1 cellular context compared by ENCODE assay signal in genomic region chr17:59616253-59616920, GRCh38.
A peak's percentile ranks its signal among the peaks of the same experiment; 100 is the strongest.
TF ChIP-seq lines count a peak whose summit lies in the region.

No MANE protein-coding gene starts in this region.

TF ChIP-seq in K562, 482 proteins besides CTCF, POLR2A, EP300 and RAD21 (continued from another document and continues in another):
- TF ChIP-seq, protein P1, sequence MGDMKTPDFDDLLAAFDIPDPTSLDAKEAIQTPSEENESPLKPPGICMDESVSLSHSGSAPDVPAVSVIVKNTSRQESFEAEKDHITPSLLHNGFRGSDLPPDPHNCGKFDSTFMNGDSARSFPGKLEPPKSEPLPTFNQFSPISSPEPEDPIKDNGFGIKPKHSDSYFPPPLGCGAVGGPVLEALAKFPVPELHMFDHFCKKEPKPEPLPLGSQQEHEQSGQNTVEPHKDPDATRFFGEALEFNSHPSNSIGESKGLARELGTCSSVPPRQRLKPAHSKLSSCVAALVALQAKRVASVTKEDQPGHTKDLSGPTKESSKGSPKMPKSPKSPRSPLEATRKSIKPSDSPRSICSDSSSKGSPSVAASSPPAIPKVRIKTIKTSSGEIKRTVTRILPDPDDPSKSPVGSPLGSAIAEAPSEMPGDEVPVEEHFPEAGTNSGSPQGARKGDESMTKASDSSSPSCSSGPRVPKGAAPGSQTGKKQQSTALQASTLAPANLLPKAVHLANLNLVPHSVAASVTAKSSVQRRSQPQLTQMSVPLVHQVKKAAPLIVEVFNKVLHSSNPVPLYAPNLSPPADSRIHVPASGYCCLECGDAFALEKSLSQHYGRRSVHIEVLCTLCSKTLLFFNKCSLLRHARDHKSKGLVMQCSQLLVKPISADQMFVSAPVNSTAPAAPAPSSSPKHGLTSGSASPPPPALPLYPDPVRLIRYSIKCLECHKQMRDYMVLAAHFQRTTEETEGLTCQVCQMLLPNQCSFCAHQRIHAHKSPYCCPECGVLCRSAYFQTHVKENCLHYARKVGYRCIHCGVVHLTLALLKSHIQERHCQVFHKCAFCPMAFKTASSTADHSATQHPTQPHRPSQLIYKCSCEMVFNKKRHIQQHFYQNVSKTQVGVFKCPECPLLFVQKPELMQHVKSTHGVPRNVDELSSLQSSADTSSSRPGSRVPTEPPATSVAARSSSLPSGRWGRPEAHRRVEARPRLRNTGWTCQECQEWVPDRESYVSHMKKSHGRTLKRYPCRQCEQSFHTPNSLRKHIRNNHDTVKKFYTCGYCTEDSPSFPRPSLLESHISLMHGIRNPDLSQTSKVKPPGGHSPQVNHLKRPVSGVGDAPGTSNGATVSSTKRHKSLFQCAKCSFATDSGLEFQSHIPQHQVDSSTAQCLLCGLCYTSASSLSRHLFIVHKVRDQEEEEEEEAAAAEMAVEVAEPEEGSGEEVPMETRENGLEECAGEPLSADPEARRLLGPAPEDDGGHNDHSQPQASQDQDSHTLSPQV (IDR thresholded peaks at IDR 0.05): peak; percentile 83
- TF ChIP-seq HDAC3 (IDR thresholded peaks at IDR 0.05; ENCODE audit: borderline replicate concordance, partially characterized antibody): no peak
- TF ChIP-seq ATF7 (IDR thresholded peaks at IDR 0.05): no peak
- TF ChIP-seq ADNP (tag; IDR thresholded peaks at IDR 0.05): 0 out of 2 replicates have a peak, but pooled peaks have one; percentile 20
- TF ChIP-seq TFAM (CRISPR knock-in tag; conservative IDR thresholded peaks at IDR 0.05): no peak
- no peak for TF ChIP-seq MEIS2 (IDR thresholded peaks at IDR 0.05; ENCODE audit: partially characterized antibody)
- TF ChIP-seq HEY1 (CRISPR knock-in tag; IDR thresholded peaks at IDR 0.05; ENCODE audit: borderline replicate concordance): peak; percentile 16; the same call in 1 of the 2 replicates
- no peak for TF ChIP-seq HDAC1 (IDR thresholded peaks at IDR 0.05)
- TF ChIP-seq KAT7 (CRISPR knock-in tag; IDR thresholded peaks at IDR 0.05; ENCODE audit: borderline replicate concordance): no peak
- TF ChIP-seq, protein P2, sequence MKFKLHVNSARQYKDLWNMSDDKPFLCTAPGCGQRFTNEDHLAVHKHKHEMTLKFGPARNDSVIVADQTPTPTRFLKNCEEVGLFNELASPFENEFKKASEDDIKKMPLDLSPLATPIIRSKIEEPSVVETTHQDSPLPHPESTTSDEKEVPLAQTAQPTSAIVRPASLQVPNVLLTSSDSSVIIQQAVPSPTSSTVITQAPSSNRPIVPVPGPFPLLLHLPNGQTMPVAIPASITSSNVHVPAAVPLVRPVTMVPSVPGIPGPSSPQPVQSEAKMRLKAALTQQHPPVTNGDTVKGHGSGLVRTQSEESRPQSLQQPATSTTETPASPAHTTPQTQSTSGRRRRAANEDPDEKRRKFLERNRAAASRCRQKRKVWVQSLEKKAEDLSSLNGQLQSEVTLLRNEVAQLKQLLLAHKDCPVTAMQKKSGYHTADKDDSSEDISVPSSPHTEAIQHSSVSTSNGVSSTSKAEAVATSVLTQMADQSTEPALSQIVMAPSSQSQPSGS (CRISPR knock-in tag; IDR thresholded peaks at IDR 0.05): no peak
- peak; percentile 61 for TF ChIP-seq ZNF766 (CRISPR knock-in tag; conservative IDR thresholded peaks at IDR 0.05)
- TF ChIP-seq POLR2AphosphoS5 (IDR thresholded peaks at IDR 0.05; ENCODE audit: control insufficient read depth, insufficient read depth, low read depth, low read length): peak; percentile 64
- TF ChIP-seq, protein P3, sequence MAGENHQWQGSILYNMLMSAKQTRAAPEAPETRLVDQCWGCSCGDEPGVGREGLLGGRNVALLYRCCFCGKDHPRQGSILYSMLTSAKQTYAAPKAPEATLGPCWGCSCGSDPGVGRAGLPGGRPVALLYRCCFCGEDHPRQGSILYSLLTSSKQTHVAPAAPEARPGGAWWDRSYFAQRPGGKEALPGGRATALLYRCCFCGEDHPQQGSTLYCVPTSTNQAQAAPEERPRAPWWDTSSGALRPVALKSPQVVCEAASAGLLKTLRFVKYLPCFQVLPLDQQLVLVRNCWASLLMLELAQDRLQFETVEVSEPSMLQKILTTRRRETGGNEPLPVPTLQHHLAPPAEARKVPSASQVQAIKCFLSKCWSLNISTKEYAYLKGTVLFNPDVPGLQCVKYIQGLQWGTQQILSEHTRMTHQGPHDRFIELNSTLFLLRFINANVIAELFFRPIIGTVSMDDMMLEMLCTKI (IDR thresholded peaks at IDR 0.05; ENCODE audit: partially characterized antibody): no peak
- 0 out of 2 replicates have a peak, but pooled peaks have one; percentile 54 for TF ChIP-seq FOXJ2 (tag; IDR thresholded peaks at IDR 0.05)
- TF ChIP-seq BRD9 (IDR thresholded peaks at IDR 0.05; ENCODE audit: low read depth, partially characterized antibody): peak; percentile 73
- no peak for TF ChIP-seq JUN (IDR thresholded peaks at IDR 0.05; ENCODE audit: borderline replicate concordance, low read depth, low read length)
- TF ChIP-seq JUN (CRISPR knock-in tag; IDR thresholded peaks at IDR 0.05; ENCODE audit: borderline replicate concordance): no peak
- TF ChIP-seq, protein P4, sequence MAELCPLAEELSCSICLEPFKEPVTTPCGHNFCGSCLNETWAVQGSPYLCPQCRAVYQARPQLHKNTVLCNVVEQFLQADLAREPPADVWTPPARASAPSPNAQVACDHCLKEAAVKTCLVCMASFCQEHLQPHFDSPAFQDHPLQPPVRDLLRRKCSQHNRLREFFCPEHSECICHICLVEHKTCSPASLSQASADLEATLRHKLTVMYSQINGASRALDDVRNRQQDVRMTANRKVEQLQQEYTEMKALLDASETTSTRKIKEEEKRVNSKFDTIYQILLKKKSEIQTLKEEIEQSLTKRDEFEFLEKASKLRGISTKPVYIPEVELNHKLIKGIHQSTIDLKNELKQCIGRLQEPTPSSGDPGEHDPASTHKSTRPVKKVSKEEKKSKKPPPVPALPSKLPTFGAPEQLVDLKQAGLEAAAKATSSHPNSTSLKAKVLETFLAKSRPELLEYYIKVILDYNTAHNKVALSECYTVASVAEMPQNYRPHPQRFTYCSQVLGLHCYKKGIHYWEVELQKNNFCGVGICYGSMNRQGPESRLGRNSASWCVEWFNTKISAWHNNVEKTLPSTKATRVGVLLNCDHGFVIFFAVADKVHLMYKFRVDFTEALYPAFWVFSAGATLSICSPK (IDR thresholded peaks at IDR 0.05; ENCODE audit: borderline replicate concordance): no peak
- TF ChIP-seq, protein P5, sequence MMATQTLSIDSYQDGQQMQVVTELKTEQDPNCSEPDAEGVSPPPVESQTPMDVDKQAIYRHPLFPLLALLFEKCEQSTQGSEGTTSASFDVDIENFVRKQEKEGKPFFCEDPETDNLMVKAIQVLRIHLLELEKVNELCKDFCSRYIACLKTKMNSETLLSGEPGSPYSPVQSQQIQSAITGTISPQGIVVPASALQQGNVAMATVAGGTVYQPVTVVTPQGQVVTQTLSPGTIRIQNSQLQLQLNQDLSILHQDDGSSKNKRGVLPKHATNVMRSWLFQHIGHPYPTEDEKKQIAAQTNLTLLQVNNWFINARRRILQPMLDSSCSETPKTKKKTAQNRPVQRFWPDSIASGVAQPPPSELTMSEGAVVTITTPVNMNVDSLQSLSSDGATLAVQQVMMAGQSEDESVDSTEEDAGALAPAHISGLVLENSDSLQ (IDR thresholded peaks at IDR 0.05): peak; percentile 37
- no peak for TF ChIP-seq RHOXF2B (CRISPR knock-in tag; conservative IDR thresholded peaks at IDR 0.05)
- no peak for TF ChIP-seq ZKSCAN1 (IDR thresholded peaks at IDR 0.05; ENCODE audit: low read depth, low read length)
- no peak for TF ChIP-seq NR2F6 (CRISPR knock-in tag; IDR thresholded peaks at IDR 0.05)
- TF ChIP-seq, protein P6, sequence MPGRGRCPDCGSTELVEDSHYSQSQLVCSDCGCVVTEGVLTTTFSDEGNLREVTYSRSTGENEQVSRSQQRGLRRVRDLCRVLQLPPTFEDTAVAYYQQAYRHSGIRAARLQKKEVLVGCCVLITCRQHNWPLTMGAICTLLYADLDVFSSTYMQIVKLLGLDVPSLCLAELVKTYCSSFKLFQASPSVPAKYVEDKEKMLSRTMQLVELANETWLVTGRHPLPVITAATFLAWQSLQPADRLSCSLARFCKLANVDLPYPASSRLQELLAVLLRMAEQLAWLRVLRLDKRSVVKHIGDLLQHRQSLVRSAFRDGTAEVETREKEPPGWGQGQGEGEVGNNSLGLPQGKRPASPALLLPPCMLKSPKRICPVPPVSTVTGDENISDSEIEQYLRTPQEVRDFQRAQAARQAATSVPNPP (IDR thresholded peaks at IDR 0.05; ENCODE audit: borderline replicate concordance, insufficient read depth, insufficient read length): no peak
- TF ChIP-seq, protein P7, sequence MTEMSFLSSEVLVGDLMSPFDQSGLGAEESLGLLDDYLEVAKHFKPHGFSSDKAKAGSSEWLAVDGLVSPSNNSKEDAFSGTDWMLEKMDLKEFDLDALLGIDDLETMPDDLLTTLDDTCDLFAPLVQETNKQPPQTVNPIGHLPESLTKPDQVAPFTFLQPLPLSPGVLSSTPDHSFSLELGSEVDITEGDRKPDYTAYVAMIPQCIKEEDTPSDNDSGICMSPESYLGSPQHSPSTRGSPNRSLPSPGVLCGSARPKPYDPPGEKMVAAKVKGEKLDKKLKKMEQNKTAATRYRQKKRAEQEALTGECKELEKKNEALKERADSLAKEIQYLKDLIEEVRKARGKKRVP (CRISPR knock-in tag; IDR thresholded peaks at IDR 0.05): peak; percentile 40; the same call in 1 of the 2 replicates
- no peak for TF ChIP-seq TAF9B (IDR thresholded peaks at IDR 0.05; ENCODE audit: partially characterized antibody)
- TF ChIP-seq SMARCA5 (IDR thresholded peaks at IDR 0.05): 0 out of 2 replicates have a peak, but pooled peaks have one; percentile 22
- TF ChIP-seq KLF10 (CRISPR knock-in tag; IDR thresholded peaks at IDR 0.05): no peak
- no peak for TF ChIP-seq FOXJ3 (CRISPR knock-in tag; IDR thresholded peaks at IDR 0.05)
- peak; percentile 34; the same call in 1 of the 2 replicates for TF ChIP-seq SUPT5H (IDR thresholded peaks at IDR 0.05)
- TF ChIP-seq MAFG (tag; conservative IDR thresholded peaks at IDR 0.05): 0 out of 2 replicates have a peak, but pooled peaks have one; percentile 22
- TF ChIP-seq LEF1 (IDR thresholded peaks at IDR 0.05): peak; percentile 84
- 0 out of 2 replicates have a peak, but pooled peaks have one; percentile 43 for TF ChIP-seq HDAC2 (IDR thresholded peaks at IDR 0.05)
- TF ChIP-seq, protein P8, sequence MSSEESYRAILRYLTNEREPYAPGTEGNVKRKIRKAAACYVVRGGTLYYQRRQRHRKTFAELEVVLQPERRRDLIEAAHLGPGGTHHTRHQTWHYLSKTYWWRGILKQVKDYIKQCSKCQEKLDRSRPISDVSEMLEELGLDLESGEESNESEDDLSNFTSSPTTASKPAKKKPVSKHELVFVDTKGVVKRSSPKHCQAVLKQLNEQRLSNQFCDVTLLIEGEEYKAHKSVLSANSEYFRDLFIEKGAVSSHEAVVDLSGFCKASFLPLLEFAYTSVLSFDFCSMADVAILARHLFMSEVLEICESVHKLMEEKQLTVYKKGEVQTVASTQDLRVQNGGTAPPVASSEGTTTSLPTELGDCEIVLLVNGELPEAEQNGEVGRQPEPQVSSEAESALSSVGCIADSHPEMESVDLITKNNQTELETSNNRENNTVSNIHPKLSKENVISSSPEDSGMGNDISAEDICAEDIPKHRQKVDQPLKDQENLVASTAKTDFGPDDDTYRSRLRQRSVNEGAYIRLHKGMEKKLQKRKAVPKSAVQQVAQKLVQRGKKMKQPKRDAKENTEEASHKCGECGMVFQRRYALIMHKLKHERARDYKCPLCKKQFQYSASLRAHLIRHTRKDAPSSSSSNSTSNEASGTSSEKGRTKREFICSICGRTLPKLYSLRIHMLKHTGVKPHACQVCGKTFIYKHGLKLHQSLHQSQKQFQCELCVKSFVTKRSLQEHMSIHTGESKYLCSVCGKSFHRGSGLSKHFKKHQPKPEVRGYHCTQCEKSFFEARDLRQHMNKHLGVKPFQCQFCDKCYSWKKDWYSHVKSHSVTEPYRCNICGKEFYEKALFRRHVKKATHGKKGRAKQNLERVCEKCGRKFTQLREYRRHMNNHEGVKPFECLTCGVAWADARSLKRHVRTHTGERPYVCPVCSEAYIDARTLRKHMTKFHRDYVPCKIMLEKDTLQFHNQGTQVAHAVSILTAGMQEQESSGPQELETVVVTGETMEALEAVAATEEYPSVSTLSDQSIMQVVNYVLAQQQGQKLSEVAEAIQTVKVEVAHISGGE (CRISPR knock-in tag; IDR thresholded peaks at IDR 0.05): peak in 1 of 3 experiments; percentile 46; a peak in 1 of 6 replicates
- TF ChIP-seq TAF15 (IDR thresholded peaks at IDR 0.05; ENCODE audit: low read depth, low read length): no peak
- TF ChIP-seq ETV1 (tag; conservative IDR thresholded peaks at IDR 0.05; ENCODE audit: low read depth): no peak
- peak; percentile 54; the same call in 1 of the 2 replicates for TF ChIP-seq ZBTB17 (CRISPR knock-in tag; IDR thresholded peaks at IDR 0.05)
- no peak for TF ChIP-seq DDX20 (tag; IDR thresholded peaks at IDR 0.05; ENCODE audit: low read depth)
- TF ChIP-seq MAFK (IDR thresholded peaks at IDR 0.05; ENCODE audit: low read length): no peak
- TF ChIP-seq RFX1 (IDR thresholded peaks at IDR 0.05): no peak
- TF ChIP-seq KAT8 (IDR thresholded peaks at IDR 0.05; ENCODE audit: low read depth): no peak
- no peak for TF ChIP-seq DLX4 (CRISPR knock-in tag; IDR thresholded peaks at IDR 0.05)
- no peak for TF ChIP-seq TRIM28 (IDR thresholded peaks at IDR 0.05)
- peak; percentile 79 for TF ChIP-seq ZNF384 (IDR thresholded peaks at IDR 0.05; ENCODE audit: low read depth, low read length)
- TF ChIP-seq YY1 (IDR thresholded peaks at IDR 0.05; ENCODE audit: borderline replicate concordance in 1 of 3, control insufficient read depth in 1 of 3, extremely low read depth in 1 of 3, insufficient read depth in 3 of 3, insufficient read length in 1 of 3, insufficient replicate concordance in 2 of 3, low read depth in 1 of 3, low read length in 2 of 3): peak in 1 of 3 experiments; percentile 20
- TF ChIP-seq ZFP1 (CRISPR knock-in tag; IDR thresholded peaks at IDR 0.05): no peak
- no peak for TF ChIP-seq ID3 (CRISPR knock-in tag; IDR thresholded peaks at IDR 0.05)
- 0 out of 2 replicates have a peak, but pooled peaks have one; percentile 20 for TF ChIP-seq ID3 (tag; IDR thresholded peaks at IDR 0.05)
- TF ChIP-seq PHB (CRISPR knock-in tag; IDR thresholded peaks at IDR 0.05): no peak
- no peak for TF ChIP-seq BCL6 (CRISPR knock-in tag; IDR thresholded peaks at IDR 0.05)
- TF ChIP-seq TAF1 (IDR thresholded peaks at IDR 0.05; ENCODE audit: control insufficient read depth, extremely low read depth, insufficient read depth, low read length, severe bottlenecking): peak; percentile 53
- TF ChIP-seq ERF (CRISPR knock-in tag; IDR thresholded peaks at IDR 0.05): 0 out of 2 replicates have a peak, but pooled peaks have one; percentile 63
- no peak for TF ChIP-seq SIX5 (IDR thresholded peaks at IDR 0.05; ENCODE audit: borderline replicate concordance in 1 of 2, insufficient read depth in 1 of 2, low read depth in 1 of 2, low read length in 2 of 2)
- no peak for TF ChIP-seq ZNF77 (CRISPR knock-in tag; IDR thresholded peaks at IDR 0.05)
- TF ChIP-seq RCOR1 (IDR thresholded peaks at IDR 0.05; ENCODE audit: borderline replicate concordance in 1 of 2, low read depth in 2 of 2, low read length in 2 of 2): peak in 1 of 2 experiments; percentile 70; a peak in 2 of 4 replicates
- no peak for TF ChIP-seq RUNX1 (IDR thresholded peaks at IDR 0.05; ENCODE audit: low read depth)
- no peak for TF ChIP-seq ZC3H8 (IDR thresholded peaks at IDR 0.05)
